ENCODE assay signal across 2 cellular contexts in the genomic region with DNA sequence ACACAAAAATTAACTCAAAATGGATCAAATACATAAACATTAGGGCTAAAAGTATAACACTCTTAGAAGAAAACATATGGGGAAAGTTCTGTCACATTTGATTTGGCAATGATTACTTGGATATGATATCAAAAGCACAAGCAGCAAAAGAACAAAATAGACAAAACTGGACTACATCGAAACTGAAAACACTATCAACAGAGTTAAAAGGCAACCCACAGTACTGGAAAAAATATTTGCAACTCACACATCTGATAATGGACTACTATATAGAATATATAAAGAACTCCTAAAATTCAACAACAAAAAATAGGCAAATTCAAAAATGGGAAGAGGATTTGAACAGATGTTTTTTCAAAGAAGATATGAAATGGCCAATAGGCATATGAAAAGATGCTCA.
TF ChIP-seq lines count a peak whose summit lies in the region.

No MANE protein-coding gene starts in this region.

TF ChIP-seq in GM12891, 5 proteins besides CTCF, POLR2A, EP300 and RAD21:
- TF ChIP-seq POLR2AphosphoS5 (IDR thresholded peaks at IDR 0.05; ENCODE audit: low read depth, low read length) (no peak), SPI1 (IDR thresholded peaks at IDR 0.05; ENCODE audit: low read depth, low read length) (no peak), TAF1 (IDR thresholded peaks at IDR 0.05; ENCODE audit: low read depth, low read length) (no peak), PAX5 (IDR thresholded peaks at IDR 0.05; ENCODE audit: insufficient read depth, low read length, severe bottlenecking) (no peak), POU2F2 (IDR thresholded peaks at IDR 0.05; ENCODE audit: low read depth, low read length) (no peak)
TF ChIP-seq in GM12891: peak in this region for 0.

TF ChIP-seq in SK-N-SH, 30 proteins besides CTCF, POLR2A, EP300 and RAD21:
- TF ChIP-seq MEF2A (IDR thresholded peaks at IDR 0.05; ENCODE audit: borderline replicate concordance, low read depth) (no peak), RFX5 (IDR thresholded peaks at IDR 0.05; ENCODE audit: low read length) (no peak), NRF1 (IDR thresholded peaks at IDR 0.05; ENCODE audit: low read depth, low read length) (no peak), YY1 (IDR thresholded peaks at IDR 0.05; ENCODE audit: low read depth) (no peak), TAF1 (IDR thresholded peaks at IDR 0.05; ENCODE audit: borderline replicate concordance, low read depth, low read length) (no peak), TCF12 (IDR thresholded peaks at IDR 0.05) (no peak), RCOR1 (IDR thresholded peaks at IDR 0.05; ENCODE audit: low read length) (no peak), POLR2AphosphoS5 (IDR thresholded peaks at IDR 0.05; ENCODE audit: low read depth, low read length) (no peak), EZH2phosphoT487 (IDR thresholded peaks at IDR 0.05; ENCODE audit: borderline replicate concordance, low read depth) (no peak), NFIC (IDR thresholded peaks at IDR 0.05; ENCODE audit: borderline replicate concordance) (no peak)
- TF ChIP-seq, protein P1, sequence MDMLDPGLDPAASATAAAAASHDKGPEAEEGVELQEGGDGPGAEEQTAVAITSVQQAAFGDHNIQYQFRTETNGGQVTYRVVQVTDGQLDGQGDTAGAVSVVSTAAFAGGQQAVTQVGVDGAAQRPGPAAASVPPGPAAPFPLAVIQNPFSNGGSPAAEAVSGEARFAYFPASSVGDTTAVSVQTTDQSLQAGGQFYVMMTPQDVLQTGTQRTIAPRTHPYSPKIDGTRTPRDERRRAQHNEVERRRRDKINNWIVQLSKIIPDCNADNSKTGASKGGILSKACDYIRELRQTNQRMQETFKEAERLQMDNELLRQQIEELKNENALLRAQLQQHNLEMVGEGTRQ (IDR thresholded peaks at IDR 0.05; ENCODE audit: borderline replicate concordance, low read depth, low read length), result no peak
- TF ChIP-seq, protein P2, sequence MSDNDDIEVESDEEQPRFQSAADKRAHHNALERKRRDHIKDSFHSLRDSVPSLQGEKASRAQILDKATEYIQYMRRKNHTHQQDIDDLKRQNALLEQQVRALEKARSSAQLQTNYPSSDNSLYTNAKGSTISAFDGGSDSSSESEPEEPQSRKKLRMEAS (IDR thresholded peaks at IDR 0.05; ENCODE audit: low read depth), result no peak
- TF ChIP-seq, protein P3, sequence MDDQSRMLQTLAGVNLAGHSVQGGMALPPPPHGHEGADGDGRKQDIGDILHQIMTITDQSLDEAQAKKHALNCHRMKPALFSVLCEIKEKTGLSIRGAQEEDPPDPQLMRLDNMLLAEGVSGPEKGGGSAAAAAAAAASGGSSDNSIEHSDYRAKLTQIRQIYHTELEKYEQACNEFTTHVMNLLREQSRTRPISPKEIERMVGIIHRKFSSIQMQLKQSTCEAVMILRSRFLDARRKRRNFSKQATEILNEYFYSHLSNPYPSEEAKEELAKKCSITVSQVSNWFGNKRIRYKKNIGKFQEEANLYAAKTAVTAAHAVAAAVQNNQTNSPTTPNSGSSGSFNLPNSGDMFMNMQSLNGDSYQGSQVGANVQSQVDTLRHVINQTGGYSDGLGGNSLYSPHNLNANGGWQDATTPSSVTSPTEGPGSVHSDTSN (IDR thresholded peaks at IDR 0.05), result no peak
